Comparison of ENCODE assay signal across 40 cellular contexts in the genomic region with DNA sequence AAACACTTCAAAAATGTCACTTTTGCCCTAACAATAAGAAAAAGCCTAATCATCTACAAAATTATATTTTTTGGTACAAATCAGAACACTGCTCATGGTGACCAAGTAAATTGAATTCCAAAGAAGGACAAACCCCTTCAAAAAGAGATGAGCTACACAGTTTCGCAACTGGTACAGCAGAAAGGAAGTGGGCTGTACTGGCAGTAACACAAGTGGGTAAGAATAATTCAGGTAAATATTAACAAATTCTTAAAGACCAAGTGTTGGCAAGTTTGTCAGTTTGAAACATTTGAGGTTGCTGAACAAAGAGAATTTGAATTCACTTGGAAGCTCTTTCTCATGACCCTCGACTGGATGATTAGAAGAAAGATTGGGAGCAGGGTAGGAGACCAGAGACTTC. TPM values are rescaled to one million over a fixed set of nuclear protein-coding genes. Genes with fewer than 3 reads are reported as not detected.
A peak's percentile ranks its signal among the peaks of the same experiment; 100 is the strongest.
DNase-seq lines count a peak whose midpoint lies in the region; ATAC-seq, FAIRE-seq and TF ChIP-seq lines count a peak whose summit lies in the region.
"Had no signal": no experiment of that assay in that cellular context is flagged by ENCODE, and none has a peak within 500 bp of the region (broad histone marks: within the 10 kb centered on the region; RNA-seq: fewer than 3 reads in every experiment).

No MANE protein-coding gene starts in this region.

- H2BK12ac ChIP-seq in H9 (ENCODE audit: insufficient read length, low read depth, low read length): no peak overlapping the region

- CTCF ChIA-PET in GM12878 (lab: Yijun Ruan, JAX): interaction anchor here (0.9 kb wide), 1 partner anchor 9 kb away, joined by 4 read pairs; no protein-coding TSS in a partner anchor

- POLR2A ChIA-PET in GM12878 (lab: Charles Lee): no interaction called here

- H3K23ac ChIP-seq in H9 (ENCODE audit: insufficient read length, low read depth, low read length): no peak overlapping the region

- H3K36me3 ChIP-seq in GM12878 (ENCODE audit: control insufficient read depth in 2 of 2, insufficient read depth in 2 of 2, low read length in 1 of 2): no peaks in the 10 kb centered on the region
- H3K36me3 ChIP-seq: brain microvascular endothelial cell, right lobe of liver, thoracic aorta, WERI-Rb-1 had no signal

- no peak overlapping the region for H2BK15ac ChIP-seq in H9 (ENCODE audit: low read depth, low read length)

- H3K27ac Mint-ChIP-seq in natural killer cell treated with Interleukin-12 subunit alpha and Interleukin-12 subunit beta and Interleukin-15 and Interleukin-18, amount 100 ng/mL, for 72 hours: no peak overlapping the region
- no peak overlapping the region for H3K27ac Mint-ChIP-seq in H9
- H3K27ac Mint-ChIP-seq: activated naive CD4-positive, alpha-beta T cell treated with anti-CD3 and anti-CD28 coated beads, Interleukin-2, amount 50 U/mL, for 72 hours; CD4-positive, alpha-beta memory T cell; mesothelial cell of epicardium; stimulated activated naive CD8-positive, alpha-beta T cell treated with anti-CD3 and anti-CD28 coated beads, Interleukin-15, Interleukin-2, amounts not matched to agents 100 ng/mL and 50 ng/mL, for 24 hours had no signal

- H4K8ac ChIP-seq in H9 (replicated peaks; ENCODE audit: insufficient read length, low read depth, low read length): no peak overlapping the region

- ATAC-seq in GM19467 (IDR thresholded peaks at IDR 0.05; ENCODE audit: unreplicated experiment) (peak; percentile 67), HG03342 (IDR thresholded peaks at IDR 0.05; ENCODE audit: unreplicated experiment) (peak; percentile 47), GM12878 (peak; percentile 33; the same call in 1 of the 3 replicates), HG02852 (IDR thresholded peaks at IDR 0.05; ENCODE audit: unreplicated experiment) (no peak)
- ATAC-seq in natural killer cell treated with Interleukin-12 subunit alpha and Interleukin-12 subunit beta and Interleukin-15 and Interleukin-18, amount 100 ng/mL, for 72 hours: no peak
- ATAC-seq: A549; activated naive CD4-positive, alpha-beta T cell treated with anti-CD3 and anti-CD28 coated beads, Interleukin-2, amount 50 U/mL, for 72 hours; esophagus mucosa; right lobe of liver had no signal

- H3K23me2 ChIP-seq in H9 (ENCODE audit: insufficient read length, low read depth, low read length, poor library complexity, severe bottlenecking): no peaks in the 10 kb centered on the region

- no peak overlapping the region for H3K4me3 Mint-ChIP-seq in natural killer cell treated with Interleukin-12 subunit alpha and Interleukin-12 subunit beta and Interleukin-15 and Interleukin-18, amount 100 ng/mL, for 72 hours
- no peak overlapping the region for H3K4me3 Mint-ChIP-seq in H9
- H3K4me3 Mint-ChIP-seq: CD4-positive, alpha-beta memory T cell; mesothelial cell of epicardium; stimulated activated naive CD8-positive, alpha-beta T cell treated with anti-CD3 and anti-CD28 coated beads, Interleukin-15, Interleukin-2, amounts not matched to agents 100 ng/mL and 50 ng/mL, for 24 hours had no signal

- H3K56ac ChIP-seq in H9 (ENCODE audit: insufficient read length, low read depth, low read length): no peak overlapping the region

- H3K27me3 ChIP-seq in GM12878 (replicated peaks in 1 of 2; ENCODE audit: control insufficient read depth in 2 of 2, insufficient read depth in 2 of 2, low read length in 1 of 2): no peaks in the 10 kb centered on the region
- no peaks in the 10 kb centered on the region for H3K27me3 ChIP-seq in H9 (ENCODE audit: insufficient read depth, low read length)
- H3K27me3 ChIP-seq: brain microvascular endothelial cell, right lobe of liver had no signal

- no TSS peak for BruUV-seq in GM12878 (replicated peaks; lab: Mats Ljungman, UMichigan)

- SMC1A ChIA-PET in GM12878 (lab: Charles Lee; ENCODE audit: uncharacterized antibody, unreplicated experiment): no interaction called here

- TF ChIP-seq EP300 in GM12878 (IDR thresholded peaks at IDR 0.05; ENCODE audit: borderline replicate concordance in 1 of 2, control insufficient read depth in 1 of 2, low read depth in 2 of 2, low read length in 2 of 2): no peak

- TF ChIP-seq POLR2A in GM12878 (IDR thresholded peaks at IDR 0.05; ENCODE audit: low read depth, low read length): no peak

- H3K4me1 ChIP-seq in GM12878 (ENCODE audit: control insufficient read depth, insufficient read depth, low read length) (no peaks in the 10 kb centered on the region), H9 (ENCODE audit: insufficient read depth, low read length) (no peaks in the 10 kb centered on the region)
- H3K4me1 ChIP-seq: A549, right lobe of liver had no signal

- no peak overlapping the region for H3K4ac ChIP-seq in H9 (ENCODE audit: low read depth, low read length)

- no peaks in the 10 kb centered on the region for H3K79me1 ChIP-seq in H9 (ENCODE audit: insufficient read depth, low read depth, low read length, poor library complexity, severe bottlenecking)

- intact Hi-C loops in GM12878 (cut with micrococcal nuclease; ENCODE audit: unreplicated experiment): no loop called here

- H2AFZ ChIP-seq in GM12878 (ENCODE audit: control insufficient read depth, low read depth, low read length) (no peak overlapping the region), H9 (ENCODE audit: low read length) (no peak overlapping the region)

- no peaks in the 10 kb centered on the region for H3K4me1 Mint-ChIP-seq in natural killer cell treated with Interleukin-12 subunit alpha and Interleukin-12 subunit beta and Interleukin-15 and Interleukin-18, amount 100 ng/mL, for 72 hours (ENCODE audit: low read depth in 2 of 2)
- peaks cover 7% of the 10 kb centered on the region in 2 experiments for H3K4me1 Mint-ChIP-seq in H9
- H3K4me1 Mint-ChIP-seq: CD4-positive, alpha-beta memory T cell had no signal

- no peak overlapping the region for H3K4me3 ChIP-seq in GM12878
- H3K4me3 ChIP-seq: A549, right lobe of liver, thoracic aorta had no signal

- DNase-seq in GM18507 (ENCODE audit: extremely low spot score, insufficient read length, low read depth) (no peak), GM12878 (ENCODE audit: low read depth, low spot score) (no peak), C1 segment of cervical spinal cord (lab: John Stamatoyannopoulos, UW) (no peak), H9 (no peak)
- DNase-seq in natural killer cell treated with Interleukin-12 subunit alpha and Interleukin-12 subunit beta and Interleukin-15 and Interleukin-18, amount 100 ng/mL, for 72 hours (ENCODE audit: low spot score): no peak
- DNase-seq: activated CD4-positive, alpha-beta T cell treated with anti-CD3 and anti-CD28 coated beads for 48 hours; activated CD8-positive, alpha-beta memory T cell treated with anti-CD3 and anti-CD28 coated beads for 24 hours; activated effector memory CD4-positive, alpha-beta T cell treated with Interleukin-2 at 50 U/mL for 16 hours; activated T-cell treated with anti-CD3 and anti-CD28 coated beads for 4 hours; AML-193; amygdala; brain microvascular endothelial cell; CD4-positive, alpha-beta memory T cell; DND-41; GF-D8; head of caudate nucleus; MM.1S; NCI-H1436; NCI-H2107; NCI-H345; NCI-H748 treated with DMSO at 0.1 percent for 48 hours; right lobe of liver; SIG-M5; stimulated activated CD8-positive, alpha-beta memory T cell treated with anti-CD3 and anti-CD28 coated beads, Interleukin-4, amount 100 ng/mL, for 48 hours; T1000; WERI-Rb-1 had no signal

- FAIRE-seq in GM18507 (lab: Jason Lieb, UNC) (peak; percentile 12), GM12878 (lab: Jason Lieb, UNC) (no peak)
- FAIRE-seq: A549, D721Med, H1, keratinocyte, RCC 7860 had no signal

- no peak overlapping the region for H2AK5ac ChIP-seq in H9 (ENCODE audit: insufficient read length, low read length)

- H3K9me3 ChIP-seq in GM12878 (replicated peaks; ENCODE audit: control insufficient read depth, insufficient read depth, low read length) (no peaks in the 10 kb centered on the region), H9 (ENCODE audit: control insufficient read depth, low read depth, low read length) (no peaks in the 10 kb centered on the region)
- H3K9me3 ChIP-seq: A549, right lobe of liver, thoracic aorta had no signal

- no peak overlapping the region for H3K14ac ChIP-seq in H9 (ENCODE audit: insufficient read depth, low read length)

- no peak overlapping the region for H2BK5ac ChIP-seq in H9 (ENCODE audit: insufficient read length, low read length)

- in situ Hi-C loops in GM12878 (cut with MboI): no loop called here

- 50% methylated on average over 2 of the region's 2 CpGs for WGBS in GM12878 (ENCODE audit: insufficient coverage, insufficient replicate concordance, low lambda C conversion rate, missing lambda C conversion rate)
- WGBS in H9 (ENCODE audit: extremely low coverage, insufficient read length, low lambda C conversion rate): no CpG with 5 or more reads among the region's 2 CpGs

- no peak overlapping the region for H3T11ph ChIP-seq in H9 (ENCODE audit: low read length)

- TF ChIP-seq RAD21 in GM12878 (IDR thresholded peaks at IDR 0.05; ENCODE audit: insufficient read depth, low read depth, low read length): no peak

- no peak overlapping the region for H4K91ac ChIP-seq in H9 (ENCODE audit: insufficient read length, low read depth, low read length)

- H3K9me3 Mint-ChIP-seq in natural killer cell treated with Interleukin-12 subunit alpha and Interleukin-12 subunit beta and Interleukin-15 and Interleukin-18, amount 100 ng/mL, for 72 hours: peaks cover 2% of the 10 kb centered on the region
- no peaks in the 10 kb centered on the region for H3K9me3 Mint-ChIP-seq in H9
- H3K9me3 Mint-ChIP-seq: mesothelial cell of epicardium had no signal

- H3K79me2 ChIP-seq in GM12878 (ENCODE audit: control insufficient read depth, insufficient read depth, low read length) (no peaks in the 10 kb centered on the region), H9 (ENCODE audit: insufficient read depth, low read length) (no peaks in the 10 kb centered on the region)

- no peaks in the 10 kb centered on the region for H4K20me1 ChIP-seq in GM12878 (ENCODE audit: control insufficient read depth, insufficient read depth)
- H4K20me1 ChIP-seq in H9 (ENCODE audit: control insufficient read depth, insufficient read depth, insufficient read length): no peaks in the 10 kb centered on the region

- TF ChIP-seq CTCF in GM12878 (IDR thresholded peaks at IDR 0.05 in 2 of 3, conservative IDR thresholded peaks at IDR 0.05 in 1 of 3; ENCODE audit: control insufficient read depth in 2 of 3, extremely low read depth in 1 of 3, insufficient read depth in 1 of 3, low read depth in 3 of 3, low read length in 3 of 3) (no peak), H9 (conservative IDR thresholded peaks at IDR 0.05) (no peak)

- H3K4me2 ChIP-seq in GM12878 (ENCODE audit: control insufficient read depth, insufficient read depth): no peak overlapping the region
- H3K4me2 ChIP-seq in H9 (ENCODE audit: insufficient read depth, insufficient read length, low read length): no peak overlapping the region
- H3K4me2 ChIP-seq: A549, KMS-11 had no signal

- no peak overlapping the region for H4K5ac ChIP-seq in H9 (ENCODE audit: insufficient read length, low read depth, low read length)

- RAD21 ChIA-PET in GM12878 (lab: Charles Lee; ENCODE audit: unreplicated experiment): no interaction called here

- H2BK20ac ChIP-seq in H9 (ENCODE audit: low read depth, low read length, poor library complexity, severe bottlenecking): no peak overlapping the region

- H3K27ac ChIP-seq in GM12878 (ENCODE audit: control insufficient read depth, insufficient read depth): no peak overlapping the region
- no peak overlapping the region for H3K27ac ChIP-seq in H9 (ENCODE audit: insufficient read length, low read depth, low read length)
- H3K27ac ChIP-seq: A549, brain microvascular endothelial cell, KMS-11, right lobe of liver, thoracic aorta, WERI-Rb-1 had no signal

- no peak overlapping the region for H2BK120ac ChIP-seq in H9 (ENCODE audit: low read depth, low read length, poor library complexity, severe bottlenecking)

- H3K18ac ChIP-seq in H9 (ENCODE audit: insufficient read length, low read depth, low read length): no peak overlapping the region

- no peaks in the 10 kb centered on the region for H3K36me3 Mint-ChIP-seq in natural killer cell treated with Interleukin-12 subunit alpha and Interleukin-12 subunit beta and Interleukin-15 and Interleukin-18, amount 100 ng/mL, for 72 hours
- H3K36me3 Mint-ChIP-seq in H9 (ENCODE audit: insufficient read depth in 1 of 3, low read depth in 3 of 3): no peaks in the 10 kb centered on the region
- H3K36me3 Mint-ChIP-seq: activated naive CD4-positive, alpha-beta T cell treated with anti-CD3 and anti-CD28 coated beads, Interleukin-2, amount 50 U/mL, for 72 hours had no signal

- H3K9ac ChIP-seq in GM12878 (ENCODE audit: control insufficient read depth, insufficient read depth, low read length): no peak overlapping the region
- H3K9ac ChIP-seq in H9 (ENCODE audit: extremely low read depth, insufficient read length, low read length): no peak overlapping the region
- H3K9ac ChIP-seq: KMS-11 had no signal

- no peaks in the 10 kb centered on the region for H3K27me3 Mint-ChIP-seq in natural killer cell treated with Interleukin-12 subunit alpha and Interleukin-12 subunit beta and Interleukin-15 and Interleukin-18, amount 100 ng/mL, for 72 hours
- H3K27me3 Mint-ChIP-seq in H9 (ENCODE audit: low read depth): no peaks in the 10 kb centered on the region
- H3K27me3 Mint-ChIP-seq: CD4-positive, alpha-beta memory T cell; stimulated activated naive CD8-positive, alpha-beta T cell treated with anti-CD3 and anti-CD28 coated beads, Interleukin-15, Interleukin-2, amounts not matched to agents 100 ng/mL and 50 ng/mL, for 24 hours had no signal

RNA-seq across cellular contexts. Expression of gene MSANTD4, which starts 35.5 kb away (rescaled TPM):
- 40.4 and 42.3 TPM in 2 replicates for total RNA-seq in GM12878 (2013; cell fraction: nucleolus; rRNA removed)
- 18.1 and 22.9 TPM in 2 replicates for total RNA-seq in GM12878 (2014; rRNA removed)
- total RNA-seq in GM12878 (2014; rRNA removed; fragmentation: Illumina TruSeq; extraction: Trizol): 23.9 and 26.7 TPM in 2 replicates
- total RNA-seq in GM12878 (2021): 17.2 and 18.0 TPM in 2 replicates
- polyA plus RNA-seq in GM12878 (2011; ENCODE audit: low read depth): 5.6 TPM
- 17.2 and 23.6 TPM in 2 replicates for polyA plus RNA-seq in GM12878 (2011; rRNA removed)
- 5.8 and 6.4 TPM in 2 replicates for polyA plus RNA-seq in GM12878 (2011; cell fraction: cytosol; rRNA removed)
- polyA plus RNA-seq in GM12878 (2011; cell fraction: nucleus; rRNA removed): 11.6 and 13.6 TPM in 2 replicates
- polyA plus RNA-seq in GM12878 (2012): 7.4 and 10.8 TPM in 2 replicates
- polyA plus RNA-seq in GM12878 (2014; fragmentation: Illumina TruSeq; extraction: Trizol): 22.8 and 30.8 TPM in 2 replicates
- polyA plus RNA-seq in GM12878 (2014; fragmentation: Nextera tagmentation; extraction: Ambion mirVana): 1 to 10 TPM; 8.7 to 8.8 TPM
- polyA plus RNA-seq in GM12878 (2014; rRNA removed): 12.8 and 14.7 TPM in 2 replicates
- 10 to 100 TPM; 14.7 to 14.8 TPM for polyA plus RNA-seq in GM12878 (2016; fragmentation: Nextera tagmentation; extraction: Ambion mirVana)
- 11.6 and 13.2 TPM in 2 replicates for polyA minus RNA-seq in GM12878 (2011; rRNA and poly(A)+ RNA removed)
- 5.2 and 8.0 TPM in 2 replicates for polyA minus RNA-seq in GM12878 (2011; cell fraction: cytosol; rRNA and poly(A)+ RNA removed)
- polyA minus RNA-seq in GM12878 (2011; cell fraction: nucleus; rRNA and poly(A)+ RNA removed): 16.4 and 20.6 TPM in 2 replicates
- 10 to 100 TPM; 13.7 to 14.6 TPM for total RNA-seq in natural killer cell treated with Interleukin-12 subunit alpha and Interleukin-12 subunit beta and Interleukin-15 and Interleukin-18, amount 100 ng/mL, for 72 hours
- total RNA-seq in H9 (2021): 17.5 and 18.9 TPM in 2 replicates

Comparison
In these comparisons a context has a peak if more than half of its experiments do, and no peak if none do; other contexts are left out.
1. ATAC-seq: peak in GM19467 (single experiment), HG03342 (single experiment) and GM12878 (single experiment); none in HG02852 (single experiment) and natural killer cell treated with Interleukin-12 subunit alpha and Interleukin-12 subunit beta and Interleukin-15 and Interleukin-18, amount 100 ng/mL, for 72 hours (0 of 2).